ENCODE assay signal across 8 cellular contexts in the genomic region with DNA sequence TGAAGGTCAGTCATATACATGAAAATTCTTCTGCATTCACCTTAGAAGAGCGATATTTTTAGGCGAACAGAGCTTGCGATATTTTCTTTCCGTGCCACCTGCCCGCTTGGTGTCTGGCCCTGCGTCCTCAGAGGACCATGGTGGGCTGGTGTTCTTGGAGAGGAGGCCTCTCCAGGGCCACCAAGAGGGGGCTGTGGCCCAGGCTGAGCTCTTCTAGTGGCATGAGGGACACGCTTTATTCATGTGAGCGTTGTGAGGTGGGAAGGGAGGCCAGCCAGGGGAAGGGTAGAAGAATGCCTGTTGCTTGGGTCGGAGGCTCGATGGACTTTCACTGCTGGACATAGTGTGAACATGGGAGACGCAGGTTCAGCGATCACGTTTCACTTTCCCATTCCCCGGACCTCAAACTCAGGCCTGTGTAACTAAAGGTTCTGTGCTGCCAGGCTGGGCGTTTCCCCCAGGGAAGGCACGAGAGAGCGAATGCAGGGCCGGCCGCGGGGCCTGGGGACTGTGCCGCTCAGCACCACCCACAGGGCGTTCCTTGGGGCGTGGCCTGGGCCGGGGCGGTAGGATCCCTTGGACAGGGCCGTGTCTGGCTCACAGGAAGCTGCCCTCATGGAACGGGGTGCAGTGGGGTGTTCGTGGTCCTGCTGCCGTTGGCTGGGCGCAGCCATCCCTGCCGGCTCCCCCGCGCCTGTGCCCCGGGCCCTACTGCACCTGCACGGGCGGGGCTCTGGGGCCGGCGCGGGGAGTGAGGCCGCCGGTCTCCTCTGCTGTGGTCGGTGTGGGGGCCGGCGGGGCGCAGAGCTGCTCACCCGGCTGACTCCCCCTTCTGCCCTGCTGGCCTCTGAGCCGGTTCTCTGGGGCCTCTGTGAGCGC. TPM values are rescaled to one million over a fixed set of nuclear protein-coding genes. Genes with fewer than 3 reads are reported as not detected.
DNase-seq lines count a peak whose midpoint lies in the region; ATAC-seq and TF ChIP-seq lines count a peak whose summit lies in the region.

No MANE protein-coding gene starts in this region.

- H3K9me3 ChIP-seq in mucosa of descending colon, result no peaks in the 10 kb centered on the region

- TF ChIP-seq CTCF in epithelial cell of esophagus (IDR thresholded peaks at IDR 0.05; ENCODE audit: insufficient read depth, low read depth, low read length, missing control alignments), result no peak
- TF ChIP-seq CTCF in mucosa of descending colon (IDR thresholded peaks at IDR 0.05), result no peak

- H3K4me3 ChIP-seq in epithelial cell of esophagus (ENCODE audit: low read length), result peak overlapping the region; percentile 54
- peak overlapping the region; percentile 26 for H3K4me3 ChIP-seq in mucosa of descending colon

- ATAC-seq in HG03354 (IDR thresholded peaks at IDR 0.05; ENCODE audit: poor library complexity, severe bottlenecking, unreplicated experiment) (peak; percentile 92), mucosa of descending colon (peak; percentile 97)

- peak; percentile 85 for DNase-seq in Ammon's horn (ENCODE audit: low spot score)
- peak; percentile 83 for DNase-seq in GM19238 (ENCODE audit: insufficient read length, low spot score)
- peak; percentile 65 for DNase-seq in NCI-H82 (lab: John Stamatoyannopoulos, UW)
- DNase-seq in activated CD8-positive, alpha-beta memory T cell treated with anti-CD3 and anti-CD28 coated beads, Interleukin-2, amount 50 U/mL, for 1 hour (ENCODE audit: extremely low read depth), result peak; percentile 58
- peak; percentile 56 for DNase-seq in epithelial cell of esophagus (ENCODE audit: low read depth)
- peak; percentile 95 to 96 (median 96) for DNase-seq in mucosa of descending colon
- peak; percentile 72 to 73 for DNase-seq in stimulated activated CD8-positive, alpha-beta memory T cell treated with anti-CD3 and anti-CD28 coated beads, Interleukin-4, amount 100 ng/mL, for 1 hour (ENCODE audit: low read depth in 2 of 2, low spot score in 1 of 2)

- intact Hi-C loops in mucosa of descending colon (cut with DNase I, micrococcal nuclease), result loop anchor here in 1 of 2 donors (10.0 kb wide), 1 partner anchor 259 kb away; no protein-coding TSS in a partner anchor

- H3K36me3 ChIP-seq in mucosa of descending colon (ENCODE audit: low read depth), result no peaks in the 10 kb centered on the region

- H3K4me1 ChIP-seq in mucosa of descending colon (ENCODE audit: low read depth), result peaks cover 10% of the 10 kb centered on the region

RNA-seq across cellular contexts. Expression of gene CLPTM1L, which starts 40.7 kb away (rescaled TPM):
- total RNA-seq in mucosa of descending colon, result 100 to 1,000 TPM in 1 of 3 donors, 10 to 100 TPM in 2; 86.6 to 101 (median 97.6) TPM

RNA-seq across cellular contexts. Expression of gene SLC6A3, which starts 59.6 kb away (rescaled TPM):
- total RNA-seq in mucosa of descending colon, result not detected

Comparison
In these comparisons a context has a peak if more than half of its experiments do, and no peak if none do; other contexts are left out.
1. Peak in every context shown above with its lines: DNase-seq, ATAC-seq and H3K4me3 ChIP-seq.